Comparison of ENCODE assay signal across 8 cellular contexts in genomic region chr20:35454881-35455609, GRCh38. TPM values are rescaled to one million over a fixed set of nuclear protein-coding genes. Genes with fewer than 3 reads are reported as not detected.
A peak's percentile ranks its signal among the peaks of the same experiment; 100 is the strongest.
DNase-seq lines count a peak whose midpoint lies in the region; TF ChIP-seq lines count a peak whose summit lies in the region.

TSS of gene CEP250 (plus strand) at chr20:35455598. CDS start at chr20:35462368, 6,770 bp downstream.

- peak within 1 kb of the TSS; percentile 97 for H3K4me3 ChIP-seq in neuron (ENCODE audit: low read length)

- H3K9me3 Mint-ChIP-seq in HFFc6, result no peaks in the 10 kb centered on the region

- peaks cover 8% of the 10 kb centered on the region for H3K4me1 ChIP-seq in neuron (ENCODE audit: insufficient read depth, low read length)

- in situ Hi-C loops in SK-MEL-5 (cut with HindIII; ENCODE audit: low pct_unique_long_range_greater_than_20kb, low sequenced_read_pairs), result no loop called here

- peak within 1 kb of the TSS; percentile 91 for H3K4me3 Mint-ChIP-seq in HFFc6

- no peak for TF ChIP-seq CTCF in HFFc6 (IDR thresholded peaks at IDR 0.05)

- peaks cover 30% of the 10 kb centered on the region for H3K4me1 Mint-ChIP-seq in HFFc6 (ENCODE audit: low read depth)

- peaks cover 2% of the 10 kb centered on the region; the same call in 1 of the 2 replicates for H3K36me3 Mint-ChIP-seq in HFFc6 (ENCODE audit: low read depth)

- no peaks in the 10 kb centered on the region for H3K27me3 ChIP-seq in neuron (ENCODE audit: insufficient read depth, low read length)

- peak within 1 kb of the TSS; percentile 50 for H2AFZ ChIP-seq in neuron (ENCODE audit: low read depth, low read length)

- H3K36me3 ChIP-seq in neuron (ENCODE audit: insufficient read depth, low read length), result peaks cover 5% of the 10 kb centered on the region

- no peaks in the 10 kb centered on the region for H3K9me3 ChIP-seq in neuron (ENCODE audit: low read length)

- DNase-seq in GM04503 (ENCODE audit: low read depth) (peak; percentile 62), HFFc6 (peak; percentile 83), NAMALWA (ENCODE audit: low spot score) (peak; percentile 97), SK-MEL-5 (ENCODE audit: low read depth, low spot score) (peak; percentile 95), foreskin melanocyte (peak; percentile 86), stromal cell of bone marrow (ENCODE audit: low read depth) (peak; percentile 86)
- DNase-seq in activated naive CD4-positive, alpha-beta T cell treated with Interleukin-2 at 50 U/mL for 16 hours, result peak; percentile 94

- H3K27ac Mint-ChIP-seq in HFFc6, result peak within 1 kb of the TSS; percentile 97

- peaks cover 2% of the 10 kb centered on the region for H3K27me3 Mint-ChIP-seq in HFFc6 (ENCODE audit: insufficient read depth)

RNA-seq across cellular contexts. Expression of gene CEP250, which starts in this region (rescaled TPM):
- total RNA-seq in HFFc6 (2021; fragmentation: NEBNext Ultra II Directional; extraction: Animal tissue kit (Norgen Biotek cat#: 25700)), result 10 to 100 TPM; 18.3 to 26.3 (median 22.9) TPM
- total RNA-seq in SK-MEL-5 (2014; rRNA removed; shearing (Covaris generic)), result 36.5 and 39.3 TPM in 2 replicates
- 33.5 and 34.2 TPM in 2 replicates for polyA plus RNA-seq in SK-MEL-5 (2015; cell fraction: cytosol; rRNA removed)
- polyA plus RNA-seq in SK-MEL-5 (2015; cell fraction: nucleus; rRNA removed), result 60.7 and 63.4 TPM in 2 replicates

Comparison
In these comparisons a context has a peak if more than half of its experiments do, and no peak if none do; other contexts are left out.
1. Peak in every context shown above with its lines: DNase-seq and H3K4me3 ChIP-seq.